ENCODE assay signal across 8 cellular contexts in genomic region chr16:57757326-57757786, GRCh38. TPM values are rescaled to one million over a fixed set of nuclear protein-coding genes. Genes with fewer than 3 reads are reported as not detected.
DNase-seq lines count a peak whose midpoint lies in the region; ATAC-seq and TF ChIP-seq lines count a peak whose summit lies in the region.

No MANE protein-coding gene starts in this region.

- H3K4me3 Mint-ChIP-seq in activated naive CD4-positive, alpha-beta T cell treated with anti-CD3 and anti-CD28 coated beads, Interleukin-2, amount 10 ng/mL, durations not matched to agents 7 days and 5 days, result no peak overlapping the region

- H3K27ac ChIP-seq in DND-41 (ENCODE audit: low read length) (peak overlapping the region; percentile 50), HL-60 (replicated peaks) (no peak overlapping the region), psoas muscle (no peak overlapping the region), aorta (ENCODE audit: low read depth in 1 of 2, low read length in 2 of 2) (no peak overlapping the region)

- CTCF ChIA-PET in activated naive CD4-positive, alpha-beta T cell treated with anti-CD3 and anti-CD28 coated beads, Interleukin-2, amount 10 ng/mL, durations not matched to agents 7 days and 5 days (lab: Charles Lee), result interaction anchor here (0.6 to 1.8 kb wide), 14 partner anchors 10 to 318 kb away, joined by 3 to 8 read pairs (median 3); no protein-coding TSS in a partner anchor

- H3K4me3 ChIP-seq in DND-41 (ENCODE audit: low read depth in 1 of 2, low read length in 2 of 2), result no peak overlapping the region
- no peak overlapping the region for H3K4me3 ChIP-seq in HL-60 (replicated peaks; ENCODE audit: insufficient read depth, low read length)
- H3K4me3 ChIP-seq in psoas muscle, result no peak overlapping the region
- no peak overlapping the region for H3K4me3 ChIP-seq in aorta (ENCODE audit: low read length in 2 of 2)

- DNase-seq in DND-41 (peak; percentile 85), HL-60 (ENCODE audit: low read depth in 1 of 2, low spot score in 1 of 2) (peak; percentile 62 to 84), SKM-1 (lab: John Stamatoyannopoulos, UW; ENCODE audit: unreplicated experiment) (peak; percentile 27), Right ventricle myocardium inferior (ENCODE audit: missing footprints) (peak; percentile 93), psoas muscle (peak; percentile 87 to 93), aorta (peak; percentile 92 to 97)
- DNase-seq in activated naive CD4-positive, alpha-beta T cell treated with anti-CD3 and anti-CD28 coated beads, Interleukin-2, amount 10 ng/mL, durations not matched to agents 7 days and 5 days, result peak; percentile 91

- H3K27me3 Mint-ChIP-seq in activated naive CD4-positive, alpha-beta T cell treated with anti-CD3 and anti-CD28 coated beads, Interleukin-2, amount 10 ng/mL, durations not matched to agents 7 days and 5 days, result no peaks in the 10 kb centered on the region

- no peaks in the 10 kb centered on the region for H3K79me2 ChIP-seq in DND-41 (ENCODE audit: insufficient read depth, low read length)

- H3K4me1 ChIP-seq in DND-41 (ENCODE audit: insufficient read depth, low read length) (no peaks in the 10 kb centered on the region), psoas muscle (peaks cover 5% of the 10 kb centered on the region), aorta (ENCODE audit: control insufficient read depth in 1 of 2, insufficient read depth in 2 of 2, low read length in 2 of 2) (no peaks in the 10 kb centered on the region)

- H3K36me3 ChIP-seq in DND-41 (ENCODE audit: insufficient read depth, low read length) (peaks cover 53% of the 10 kb centered on the region), psoas muscle (ENCODE audit: insufficient read depth in 1 of 2, low read depth in 1 of 2) (peaks cover 0 to 25% of the 10 kb centered on the region in 2 donors), aorta (ENCODE audit: control insufficient read depth in 1 of 2, insufficient read depth in 2 of 2, low read length in 1 of 2) (no peaks in the 10 kb centered on the region)

- no peaks in the 10 kb centered on the region for H3K4me1 Mint-ChIP-seq in activated naive CD4-positive, alpha-beta T cell treated with anti-CD3 and anti-CD28 coated beads, Interleukin-2, amount 10 ng/mL, durations not matched to agents 7 days and 5 days

- ATAC-seq in DND-41 (ENCODE audit: insufficient read depth, low read depth) (peak; percentile 93), GM19467 (IDR thresholded peaks at IDR 0.05; ENCODE audit: unreplicated experiment) (peak; percentile 84), Right ventricle myocardium inferior (peak; percentile 92), psoas muscle (peak; percentile 88 to 96 (median 92)), aorta (ENCODE audit: low FRiP score) (peak; percentile 88)

- no peak overlapping the region for H3K9ac ChIP-seq in DND-41 (ENCODE audit: low read depth, low read length)

- TF ChIP-seq CTCF in DND-41 (IDR thresholded peaks at IDR 0.05; ENCODE audit: borderline replicate concordance, extremely low read depth, low read length, poor library complexity, severe bottlenecking), result peak; percentile 97
- peak; percentile 88 for TF ChIP-seq CTCF in HL-60 (IDR thresholded peaks at IDR 0.05; ENCODE audit: insufficient read depth, low read length)
- TF ChIP-seq CTCF in psoas muscle (IDR thresholded peaks at IDR 0.05), result peak; percentile 98

- peaks cover 10% of the 10 kb centered on the region; the same call in 1 of the 2 replicates for H4K20me1 ChIP-seq in DND-41 (ENCODE audit: insufficient read depth, low read length)

- H3K9me3 ChIP-seq in DND-41 (ENCODE audit: insufficient read depth, low read length, severe bottlenecking), result no peaks in the 10 kb centered on the region
- no peaks in the 10 kb centered on the region for H3K9me3 ChIP-seq in psoas muscle
- H3K9me3 ChIP-seq in aorta (ENCODE audit: control insufficient read depth, low read length), result no peaks in the 10 kb centered on the region

- H3K9me3 Mint-ChIP-seq in activated naive CD4-positive, alpha-beta T cell treated with anti-CD3 and anti-CD28 coated beads, Interleukin-2, amount 10 ng/mL, durations not matched to agents 7 days and 5 days, result no peaks in the 10 kb centered on the region

- WGBS in psoas muscle, 3 donors, result 54 to 73% (median 59%) methylated on average over 9 to 11 of the region's 11 CpGs
- WGBS in aorta, 2 donors, result 67 to 79% methylated on average over 10 to 11 of the region's 11 CpGs

- no peaks in the 10 kb centered on the region for H3K36me3 Mint-ChIP-seq in activated naive CD4-positive, alpha-beta T cell treated with anti-CD3 and anti-CD28 coated beads, Interleukin-2, amount 10 ng/mL, durations not matched to agents 7 days and 5 days

- no peak overlapping the region for H3K27ac Mint-ChIP-seq in activated naive CD4-positive, alpha-beta T cell treated with anti-CD3 and anti-CD28 coated beads, Interleukin-2, amount 10 ng/mL, durations not matched to agents 7 days and 5 days

- H3K4me2 ChIP-seq in DND-41 (ENCODE audit: insufficient read depth, low read length), result no peak overlapping the region

- no peaks in the 10 kb centered on the region for H3K27me3 ChIP-seq in DND-41 (ENCODE audit: insufficient read depth, low read length, poor library complexity)
- no peaks in the 10 kb centered on the region for H3K27me3 ChIP-seq in HL-60 (ENCODE audit: insufficient read depth, poor library complexity, severe bottlenecking)
- no peaks in the 10 kb centered on the region for H3K27me3 ChIP-seq in psoas muscle (ENCODE audit: insufficient read depth in 3 of 3, low read length in 2 of 3)
- H3K27me3 ChIP-seq in aorta (ENCODE audit: control insufficient read depth in 1 of 2, insufficient read depth in 2 of 2, low read length in 1 of 2), result no peaks in the 10 kb centered on the region

- intact Hi-C loops in Right ventricle myocardium inferior (cut with DNase I), result loop anchor here (1.0 to 10.0 kb wide), 2 partner anchors 106 to 247 kb away; partner anchors contain the start of genes USB1 and ZNF319
- intact Hi-C loops in psoas muscle (cut with DNase I), result loop anchor here (1.0 to 10.0 kb wide), 4 partner anchors 105 to 247 kb away; partner anchors contain the start of genes USB1 (in 2 of the 2) and ZNF319 (in 2 of the 2)
- intact Hi-C loops in aorta (cut with DNase I), result loop anchor here (1.0 to 5.0 kb wide), 4 partner anchors 21 to 245 kb away; partner anchors contain the start of genes USB1 (in 2 of the 2) and ZNF319 (in 2 of the 2)

- no peak overlapping the region for H2AFZ ChIP-seq in DND-41 (ENCODE audit: low read depth, low read length)

RNA-seq across cellular contexts. Expression of gene KATNB1, which starts 21.8 kb away (rescaled TPM):
- total RNA-seq in Right ventricle myocardium inferior, result 8.5 TPM
- 10 to 100 TPM in 1 of 4 donors, 1 to 10 TPM in 3; 6.3 to 13.3 (median 8.6) TPM for total RNA-seq in psoas muscle
- 10 to 100 TPM in 1 of 3 donors, 1 to 10 TPM in 2; 9.2 to 15.6 (median 9.5) TPM for polyA plus RNA-seq in psoas muscle
- total RNA-seq in aorta, result 10 to 100 TPM in 1 of 2 donors, 1 to 10 TPM in 1; 9.9 to 16.2 TPM
- polyA plus RNA-seq in aorta, result 10 to 100 TPM in 1 of 2 donors, 1 to 10 TPM in 1; 7.0 to 15.7 TPM

RNA-seq across cellular contexts. Expression of gene KIFC3, which starts 44.9 kb away (rescaled TPM):
- total RNA-seq in Right ventricle myocardium inferior, result 55.3 TPM
- total RNA-seq in psoas muscle, result 10 to 100 TPM in 1 of 4 donors, 1 to 10 TPM in 3; 6.3 to 17.8 (median 7.9) TPM
- polyA plus RNA-seq in psoas muscle, result 1 to 10 TPM; 3.1 to 7.5 (median 4.3) TPM
- 10 to 100 TPM; 69.7 to 80.1 TPM for total RNA-seq in aorta
- 10 to 100 TPM; 27.4 to 61.1 TPM for polyA plus RNA-seq in aorta

Comparison
In these comparisons a context has a peak if more than half of its experiments do, and no peak if none do; other contexts are left out.
1. DNase-seq: peak in every context shown above with its lines; median percentile 94 in aorta; 93 in Right ventricle myocardium inferior; 91 in activated naive CD4-positive, alpha-beta T cell treated with anti-CD3 and anti-CD28 coated beads, Interleukin-2, amount 10 ng/mL, durations not matched to agents 7 days and 5 days; 90 in psoas muscle; 85 in DND-41; 73 in HL-60; 27 in SKM-1.